19 cellular contexts compared by ENCODE assay signal in genomic region chr13:74077375-74077774, GRCh38. TPM values are rescaled to one million over a fixed set of nuclear protein-coding genes. Genes with fewer than 3 reads are reported as not detected.
DNase-seq lines count a peak whose midpoint lies in the region; ATAC-seq and TF ChIP-seq lines count a peak whose summit lies in the region.
"Had no signal": no experiment of that assay in that cellular context is flagged by ENCODE, and none has a peak within 500 bp of the region (broad histone marks: within the 10 kb centered on the region; RNA-seq: fewer than 3 reads in every experiment).

No MANE protein-coding gene starts in this region.

- POLR2A ChIA-PET in activated CD4-positive, alpha-beta T cell treated with anti-CD3 and anti-CD28 coated beads for 36 hours (lab: Charles Lee): no interaction called here

- H3K4me3 ChIP-seq in gastroesophageal sphincter (no peak overlapping the region), sigmoid colon (peak overlapping the region in 1 of 4 donors; percentile 2)
- H3K4me3 ChIP-seq: GM12878 had no signal

- H3K27me3 Mint-ChIP-seq in activated CD4-positive, alpha-beta T cell treated with anti-CD3 and anti-CD28 coated beads for 36 hours: no peaks in the 10 kb centered on the region
- H3K27me3 Mint-ChIP-seq in activated T-helper 1 cell treated with anti-CD3 and anti-CD28 coated beads, Interleukin-12 subunit alpha, Interleukin-12 subunit beta, Interleukin-2, Interleukin-4 antibody, amounts not matched to agents 30 ng/mL and 10 ng/mL and 1 ng/mL, durations not matched to agents 14 hours and 24 hours and 36 hours (ENCODE audit: insufficient read depth): no peaks in the 10 kb centered on the region
- H3K27me3 Mint-ChIP-seq: CD4-positive, alpha-beta memory T cell had no signal

- intact Hi-C loops in activated CD4-positive, alpha-beta T cell treated with anti-CD3 and anti-CD28 coated beads for 36 hours (cut with DNase I, micrococcal nuclease): no loop called here
- intact Hi-C loops in sigmoid colon (cut with DNase I): loop anchor here (5.0 kb wide), 2 partner anchors 35 to 55 kb away; partner anchors contain the start of gene KLF12
- intact Hi-C loops in activated T-helper 1 cell treated with anti-CD3 and anti-CD28 coated beads, Interleukin-12 subunit alpha, Interleukin-12 subunit beta, Interleukin-2, Interleukin-4 antibody, amounts not matched to agents 30 ng/mL and 10 ng/mL and 1 ng/mL, durations not matched to agents 14 hours and 24 hours and 36 hours (cut with micrococcal nuclease): no loop called here

- TF ChIP-seq CTCF in gastroesophageal sphincter (IDR thresholded peaks at IDR 0.05) (no peak), sigmoid colon (IDR thresholded peaks at IDR 0.05) (no peak)

- TF ChIP-seq EP300 in gastroesophageal sphincter (IDR thresholded peaks at IDR 0.05) (no peak), sigmoid colon (IDR thresholded peaks at IDR 0.05) (no peak)

- H3K36me3 Mint-ChIP-seq in activated CD4-positive, alpha-beta T cell treated with anti-CD3 and anti-CD28 coated beads for 36 hours (ENCODE audit: low read depth): peaks cover 20% of the 10 kb centered on the region
- H3K36me3 Mint-ChIP-seq in activated T-helper 1 cell treated with anti-CD3 and anti-CD28 coated beads, Interleukin-12 subunit alpha, Interleukin-12 subunit beta, Interleukin-2, Interleukin-4 antibody, amounts not matched to agents 30 ng/mL and 10 ng/mL and 1 ng/mL, durations not matched to agents 14 hours and 24 hours and 36 hours (ENCODE audit: low read depth): peaks cover 10% of the 10 kb centered on the region

- no peak overlapping the region for H3K27ac Mint-ChIP-seq in activated CD4-positive, alpha-beta T cell treated with anti-CD3 and anti-CD28 coated beads for 36 hours
- H3K27ac Mint-ChIP-seq in activated T-helper 1 cell treated with anti-CD3 and anti-CD28 coated beads, Interleukin-12 subunit alpha, Interleukin-12 subunit beta, Interleukin-2, Interleukin-4 antibody, amounts not matched to agents 30 ng/mL and 10 ng/mL and 1 ng/mL, durations not matched to agents 14 hours and 24 hours and 36 hours: no peak overlapping the region

- CTCF ChIA-PET in activated CD4-positive, alpha-beta T cell treated with anti-CD3 and anti-CD28 coated beads for 36 hours (lab: Charles Lee): interaction anchor here (1.0 kb wide), 1 partner anchor 10 kb away, joined by 3 read pairs; no protein-coding TSS in a partner anchor

- H3K4me3 Mint-ChIP-seq in activated CD4-positive, alpha-beta T cell treated with anti-CD3 and anti-CD28 coated beads for 36 hours: no peak overlapping the region
- no peak overlapping the region for H3K4me3 Mint-ChIP-seq in activated T-helper 1 cell treated with anti-CD3 and anti-CD28 coated beads, Interleukin-12 subunit alpha, Interleukin-12 subunit beta, Interleukin-2, Interleukin-4 antibody, amounts not matched to agents 30 ng/mL and 10 ng/mL and 1 ng/mL, durations not matched to agents 14 hours and 24 hours and 36 hours

- H3K4me1 ChIP-seq in gastroesophageal sphincter (peaks cover 5 to 49% (median 9%) of the 10 kb centered on the region in 3 donors), sigmoid colon (peaks cover 0 to 60% (median 36%) of the 10 kb centered on the region in 4 donors)

- H3K9me3 Mint-ChIP-seq in activated CD4-positive, alpha-beta T cell treated with anti-CD3 and anti-CD28 coated beads for 36 hours (ENCODE audit: low read depth): peaks cover 2% of the 10 kb centered on the region
- no peaks in the 10 kb centered on the region for H3K9me3 Mint-ChIP-seq in activated T-helper 1 cell treated with anti-CD3 and anti-CD28 coated beads, Interleukin-12 subunit alpha, Interleukin-12 subunit beta, Interleukin-2, Interleukin-4 antibody, amounts not matched to agents 30 ng/mL and 10 ng/mL and 1 ng/mL, durations not matched to agents 14 hours and 24 hours and 36 hours

- ATAC-seq in activated CD4-positive, alpha-beta T cell treated with anti-CD3 and anti-CD28 coated beads for 36 hours: peak; percentile 44
- ATAC-seq in gastroesophageal sphincter (no peak), GM18861 (IDR thresholded peaks at IDR 0.05; ENCODE audit: unreplicated experiment) (no peak)
- ATAC-seq: GM12878, PC-3 had no signal

- peaks cover 59% of the 10 kb centered on the region for H3K4me1 Mint-ChIP-seq in activated CD4-positive, alpha-beta T cell treated with anti-CD3 and anti-CD28 coated beads for 36 hours
- peaks cover 17% of the 10 kb centered on the region for H3K4me1 Mint-ChIP-seq in activated T-helper 1 cell treated with anti-CD3 and anti-CD28 coated beads, Interleukin-12 subunit alpha, Interleukin-12 subunit beta, Interleukin-2, Interleukin-4 antibody, amounts not matched to agents 30 ng/mL and 10 ng/mL and 1 ng/mL, durations not matched to agents 14 hours and 24 hours and 36 hours (ENCODE audit: low read depth)

- no peak for TF ChIP-seq POLR2A in gastroesophageal sphincter (IDR thresholded peaks at IDR 0.05)
- no peak for TF ChIP-seq POLR2A in sigmoid colon (IDR thresholded peaks at IDR 0.05)

- 23 to 47% methylated on average over 2 of the region's 2 CpGs for WGBS in gastroesophageal sphincter (ENCODE audit: low coverage in 1 of 2), 2 donors
- 78 to 93% methylated on average over 2 of the region's 2 CpGs for WGBS in sigmoid colon, 2 donors

- DNase-seq in activated CD4-positive, alpha-beta T cell treated with anti-CD3 and anti-CD28 coated beads for 36 hours: no peak
- DNase-seq in activated CD4-positive, alpha-beta T cell treated with anti-CD3 and anti-CD28 coated beads, Interleukin-2, amount 50 U/mL, for 48 hours: no peak
- DNase-seq in sigmoid colon (no peak), NCI-H1092 treated with DMSO at 0.1 percent for 48 hours (lab: John Stamatoyannopoulos, UW) (no peak)
- DNase-seq in activated T-helper 1 cell treated with anti-CD3 and anti-CD28 coated beads, Interleukin-12 subunit alpha, Interleukin-12 subunit beta, Interleukin-2, Interleukin-4 antibody, amounts not matched to agents 30 ng/mL and 10 ng/mL and 1 ng/mL, durations not matched to agents 14 hours and 24 hours and 36 hours (ENCODE audit: low spot score): no peak
- DNase-seq: BE2C; Calu3; CD4-positive, alpha-beta memory T cell; GDM1; MV-4-11; NCI-H1417 treated with DMSO at 0.1 percent for 48 hours; NCI-H1930; NCI-H69; PC-3 had no signal

- H3K36me3 ChIP-seq in KOPT-K1 (ENCODE audit: insufficient read depth, low read length) (no peaks in the 10 kb centered on the region), gastroesophageal sphincter (no peaks in the 10 kb centered on the region), sigmoid colon (no peaks in the 10 kb centered on the region)
- H3K36me3 ChIP-seq: BE2C had no signal

- H3K27me3 ChIP-seq in gastroesophageal sphincter: no peaks in the 10 kb centered on the region
- no peaks in the 10 kb centered on the region for H3K27me3 ChIP-seq in sigmoid colon
- H3K27me3 ChIP-seq: BE2C had no signal

- H3K9me3 ChIP-seq in KOPT-K1 (ENCODE audit: insufficient read depth, low read length, poor library complexity, severe bottlenecking) (no peaks in the 10 kb centered on the region), gastroesophageal sphincter (no peaks in the 10 kb centered on the region), sigmoid colon (no peaks in the 10 kb centered on the region)
- H3K9me3 ChIP-seq: BE2C had no signal

- H3K27ac ChIP-seq in KOPT-K1 (ENCODE audit: low read depth, low read length, poor library complexity, severe bottlenecking) (peak overlapping the region; percentile 24), gastroesophageal sphincter (peak overlapping the region in 3 of 4 donors; percentile 11 to 45 (median 44)), sigmoid colon (peak overlapping the region; percentile 15 to 74 (median 62))
- H3K27ac ChIP-seq: 22Rv1 had no signal

RNA-seq across cellular contexts. Expression of gene KLF12, which starts 56.8 kb away (rescaled TPM):
- 10 to 100 TPM; 20.1 to 29.2 TPM for total RNA-seq in activated CD4-positive, alpha-beta T cell treated with anti-CD3 and anti-CD28 coated beads for 36 hours
- total RNA-seq in gastroesophageal sphincter: 10 to 100 TPM; 12.3 to 21.9 (median 17.0) TPM
- total RNA-seq in sigmoid colon: 10 to 100 TPM; 12.2 to 16.1 (median 13.7) TPM
- polyA plus RNA-seq in sigmoid colon: 1 to 10 TPM in 1 of 3 donors, under 1 TPM in 2; 0.46 to 3.0 (median 0.60) TPM
- 18.6 and 19.9 TPM in 2 replicates for total RNA-seq in activated T-helper 1 cell treated with anti-CD3 and anti-CD28 coated beads, Interleukin-12 subunit alpha, Interleukin-12 subunit beta, Interleukin-2, Interleukin-4 antibody, amounts not matched to agents 30 ng/mL and 10 ng/mL and 1 ng/mL, durations not matched to agents 14 hours and 24 hours and 36 hours
